In genomic region chr4:1614854-1615595, GRCh38 we compare ENCODE assay signal across 12 cellular contexts.
DNase-seq lines count a peak whose midpoint lies in the region; ATAC-seq and TF ChIP-seq lines count a peak whose summit lies in the region.
"Had no signal": no experiment of that assay in that cellular context is flagged by ENCODE, and none has a peak within 500 bp of the region (broad histone marks: within the 10 kb centered on the region; RNA-seq: fewer than 3 reads in every experiment).

No MANE protein-coding gene starts in this region.

- intact Hi-C loops in mucosa of descending colon (cut with DNase I, micrococcal nuclease), result no loop called here
- intact Hi-C loops in activated CD4-positive, alpha-beta T cell treated with anti-CD3 and anti-CD28 coated beads for 36 hours (cut with DNase I, micrococcal nuclease), result no loop called here

- H3K27ac Mint-ChIP-seq in activated CD4-positive, alpha-beta T cell treated with anti-CD3 and anti-CD28 coated beads for 36 hours, result no peak overlapping the region
- H3K27ac Mint-ChIP-seq: IgD-negative memory B cell had no signal

- H3K4me1 Mint-ChIP-seq in activated CD4-positive, alpha-beta T cell treated with anti-CD3 and anti-CD28 coated beads for 36 hours, result peaks cover 22% of the 10 kb centered on the region

- H3K27ac ChIP-seq in RWPE2 (ENCODE audit: poor library complexity, severe bottlenecking), result peak overlapping the region; percentile 76
- H3K27ac ChIP-seq: parathyroid adenoma had no signal

- TF ChIP-seq CTCF in RWPE2 (IDR thresholded peaks at IDR 0.05; ENCODE audit: poor library complexity, severe bottlenecking) (no peak), mucosa of descending colon (IDR thresholded peaks at IDR 0.05) (no peak)

- no peak overlapping the region for H3K4me3 Mint-ChIP-seq in activated CD4-positive, alpha-beta T cell treated with anti-CD3 and anti-CD28 coated beads for 36 hours

- no peaks in the 10 kb centered on the region for H3K27me3 Mint-ChIP-seq in activated CD4-positive, alpha-beta T cell treated with anti-CD3 and anti-CD28 coated beads for 36 hours
- H3K27me3 Mint-ChIP-seq: IgD-negative memory B cell had no signal

- ATAC-seq in RWPE2 (ENCODE audit: low read depth) (peak; percentile 48), mucosa of descending colon (peak; percentile 61)
- ATAC-seq in activated CD4-positive, alpha-beta T cell treated with anti-CD3 and anti-CD28 coated beads for 36 hours, result no peak

- peak; percentile 8 for DNase-seq in activated effector memory CD4-positive, alpha-beta T cell treated with Interleukin-2 at 50 U/mL for 16 hours
- DNase-seq in activated effector memory CD4-positive, alpha-beta T cell treated with anti-CD3 and anti-CD28 coated beads, Interleukin-2, amount 50 U/mL, for 16 hours, result no peak
- peak; percentile 73 for DNase-seq in COLO668 (lab: John Stamatoyannopoulos, UW; ENCODE audit: unreplicated experiment)
- DNase-seq in RWPE2 (ENCODE audit: low spot score), result no peak
- peak; percentile 18 to 75 (median 27) for DNase-seq in mucosa of descending colon
- DNase-seq in NCI-H1105 treated with DMSO at 0.1 percent for 48 hours (lab: John Stamatoyannopoulos, UW), result no peak
- DNase-seq in H7, result no peak
- DNase-seq in activated CD4-positive, alpha-beta T cell treated with anti-CD3 and anti-CD28 coated beads for 36 hours, result no peak
- DNase-seq: MV-4-11 had no signal

- H3K27me3 ChIP-seq in RWPE2 (ENCODE audit: insufficient read depth, poor library complexity, severe bottlenecking) (no peaks in the 10 kb centered on the region), H7 (ENCODE audit: control insufficient read depth, insufficient read depth, low read length) (no peaks in the 10 kb centered on the region)

- H3K4me1 ChIP-seq in RWPE2 (ENCODE audit: insufficient read depth, poor library complexity, severe bottlenecking) (peaks cover 3% of the 10 kb centered on the region), mucosa of descending colon (ENCODE audit: low read depth) (no peaks in the 10 kb centered on the region)
- H3K4me1 ChIP-seq: parathyroid adenoma had no signal

- CTCF ChIA-PET in activated CD4-positive, alpha-beta T cell treated with anti-CD3 and anti-CD28 coated beads for 36 hours (lab: Charles Lee), result interaction anchor here (0.6 kb wide), 1 partner anchor 66 kb away, joined by 4 read pairs; no protein-coding TSS in a partner anchor

- POLR2A ChIA-PET in activated CD4-positive, alpha-beta T cell treated with anti-CD3 and anti-CD28 coated beads for 36 hours (lab: Charles Lee), result no interaction called here

- H3K36me3 ChIP-seq in RWPE2 (ENCODE audit: low read depth) (no peaks in the 10 kb centered on the region), mucosa of descending colon (ENCODE audit: low read depth) (no peaks in the 10 kb centered on the region), H7 (replicated peaks; ENCODE audit: control insufficient read depth, insufficient read depth, low read length) (no peaks in the 10 kb centered on the region)

- H3K9me3 ChIP-seq in RWPE2 (ENCODE audit: severe bottlenecking) (no peaks in the 10 kb centered on the region), mucosa of descending colon (no peaks in the 10 kb centered on the region)

- no peaks in the 10 kb centered on the region for H3K36me3 Mint-ChIP-seq in activated CD4-positive, alpha-beta T cell treated with anti-CD3 and anti-CD28 coated beads for 36 hours (ENCODE audit: low read depth)

- H3K4me3 ChIP-seq in RWPE2 (ENCODE audit: severe bottlenecking) (no peak overlapping the region), mucosa of descending colon (no peak overlapping the region), H7 (ENCODE audit: insufficient read depth, low read depth, low read length) (no peak overlapping the region)
- H3K4me3 ChIP-seq: skin epidermis had no signal

- H3K9me3 Mint-ChIP-seq in activated CD4-positive, alpha-beta T cell treated with anti-CD3 and anti-CD28 coated beads for 36 hours (ENCODE audit: low read depth), result peaks cover 9% of the 10 kb centered on the region

Comparison
In these comparisons a context has a peak if more than half of its experiments do, and no peak if none do; other contexts are left out.
1. DNase-seq: peak in activated effector memory CD4-positive, alpha-beta T cell treated with Interleukin-2 at 50 U/mL for 16 hours (single experiment), COLO668 (single experiment) and mucosa of descending colon (3 of 3); none in activated effector memory CD4-positive, alpha-beta T cell treated with anti-CD3 and anti-CD28 coated beads, Interleukin-2, amount 50 U/mL, for 16 hours (single experiment), RWPE2 (single experiment), NCI-H1105 treated with DMSO at 0.1 percent for 48 hours (single experiment), H7 (single experiment) and activated CD4-positive, alpha-beta T cell treated with anti-CD3 and anti-CD28 coated beads for 36 hours (single experiment).